In the genomic region with DNA sequence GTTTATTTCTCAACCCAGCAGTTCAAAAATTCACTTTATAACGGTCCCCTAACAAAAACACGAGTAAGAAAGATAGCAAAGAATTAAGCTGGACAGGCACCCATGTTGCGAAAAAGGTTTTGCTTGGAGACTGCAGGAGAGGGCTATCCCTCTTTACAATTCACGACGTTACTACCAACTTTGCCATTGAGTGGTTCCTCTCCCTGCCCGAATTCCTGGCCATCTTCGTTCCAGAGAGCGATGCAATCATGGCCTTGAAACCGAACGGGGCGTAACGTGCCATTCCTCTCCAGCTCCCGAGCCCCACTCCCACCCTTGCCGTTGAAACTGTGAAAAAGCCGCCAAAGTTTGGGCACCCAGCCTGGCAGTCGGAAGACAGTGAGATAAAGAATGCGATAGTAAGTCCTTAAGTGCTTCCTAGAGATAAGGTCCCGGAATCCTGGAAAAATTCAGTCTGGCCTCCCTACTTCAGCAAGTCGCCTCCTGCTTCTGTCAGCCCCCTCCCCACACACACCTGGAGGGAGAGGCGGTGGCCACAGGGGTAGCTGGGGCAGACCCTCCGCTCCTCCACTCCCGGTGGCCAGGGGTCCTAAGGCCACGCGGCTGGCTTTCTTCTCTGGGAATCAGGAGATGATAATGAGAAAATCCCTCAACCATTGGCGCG, we compare ENCODE assay signal across 10 cellular contexts.
DNase-seq lines count a peak whose midpoint lies in the region; ATAC-seq and TF ChIP-seq lines count a peak whose summit lies in the region.
"Had no signal": no experiment of that assay in that cellular context is flagged by ENCODE, and none has a peak within 500 bp of the region (broad histone marks: within the 10 kb centered on the region; RNA-seq: fewer than 3 reads in every experiment).

No MANE protein-coding gene starts in this region.

- DNase-seq in BE2C (peak; percentile 65), NT2/D1 (ENCODE audit: low read depth, low spot score) (no peak), cardiac muscle cell (ENCODE audit: low read depth in 1 of 2, low spot score in 1 of 2) (peak in 1 of 2 donors; percentile 49), osteoblast (ENCODE audit: insufficient read length, low spot score, missing footprints) (peak; percentile 61), mucosa of gallbladder (ENCODE audit: low spot score) (no peak), inferior parietal cortex (ENCODE audit: extremely low spot score) (no peak), NCI-H2171 (lab: John Stamatoyannopoulos, UW) (no peak)
- DNase-seq: esophagus squamous epithelium, NCI-H2029 treated with DMSO at 0.1 percent for 48 hours had no signal

- no peak overlapping the region for H3K9ac ChIP-seq in NT2/D1 (ENCODE audit: insufficient read length, low read depth)

- H3K36me3 ChIP-seq in BE2C: no peaks in the 10 kb centered on the region
- no peaks in the 10 kb centered on the region for H3K36me3 ChIP-seq in NT2/D1 (ENCODE audit: insufficient read depth, insufficient read length, low read length)
- no peaks in the 10 kb centered on the region for H3K36me3 ChIP-seq in cardiac muscle cell
- H3K36me3 ChIP-seq in osteoblast (ENCODE audit: insufficient read depth, low read length): no peaks in the 10 kb centered on the region
- H3K36me3 ChIP-seq: esophagus squamous epithelium had no signal

- H3K4me1 ChIP-seq in BE2C: peaks cover 20% of the 10 kb centered on the region
- H3K4me1 ChIP-seq in NT2/D1 (ENCODE audit: insufficient read depth, insufficient read length): peaks cover 4% of the 10 kb centered on the region
- peaks cover 11% of the 10 kb centered on the region for H3K4me1 ChIP-seq in cardiac muscle cell (ENCODE audit: low read depth)
- H3K4me1 ChIP-seq in osteoblast (ENCODE audit: insufficient read depth, low read length): peaks cover 12% of the 10 kb centered on the region

- ATAC-seq in GM19395 (IDR thresholded peaks at IDR 0.05; ENCODE audit: unreplicated experiment): no peak

- H3K27ac ChIP-seq in cardiac muscle cell: no peak overlapping the region
- no peak overlapping the region for H3K27ac ChIP-seq in osteoblast (ENCODE audit: low read depth, low read length)
- H3K27ac ChIP-seq: esophagus squamous epithelium had no signal

- no peaks in the 10 kb centered on the region for H3K27me3 ChIP-seq in BE2C
- peaks cover 68% of the 10 kb centered on the region for H3K27me3 ChIP-seq in NT2/D1 (ENCODE audit: insufficient read depth, insufficient read length)
- peaks cover 68% of the 10 kb centered on the region for H3K27me3 ChIP-seq in cardiac muscle cell
- H3K27me3 ChIP-seq in osteoblast (ENCODE audit: insufficient read depth, low read length): peaks cover 64% of the 10 kb centered on the region

- no peaks in the 10 kb centered on the region for H3K9me3 ChIP-seq in BE2C
- H3K9me3 ChIP-seq in NT2/D1 (ENCODE audit: insufficient read depth, low read length): no peaks in the 10 kb centered on the region
- H3K9me3 ChIP-seq in cardiac muscle cell (ENCODE audit: low read depth): no peaks in the 10 kb centered on the region
- no peaks in the 10 kb centered on the region for H3K9me3 ChIP-seq in osteoblast (ENCODE audit: low read depth, low read length)
- H3K9me3 ChIP-seq: esophagus squamous epithelium had no signal

- H3K79me2 ChIP-seq in osteoblast (ENCODE audit: insufficient read depth, low read length): no peaks in the 10 kb centered on the region

- no peak overlapping the region for H2AFZ ChIP-seq in osteoblast (ENCODE audit: low read length)

- H3K4me3 ChIP-seq in BE2C (ENCODE audit: low read depth, low read length) (peak overlapping the region; percentile 66), NT2/D1 (ENCODE audit: insufficient read length, low read depth) (peak overlapping the region; percentile 40), cardiac muscle cell (peak overlapping the region; percentile 16), osteoblast (ENCODE audit: insufficient read depth, low read length) (peak overlapping the region; percentile 53)

- peak overlapping the region; percentile 71 for H3K4me2 ChIP-seq in osteoblast (ENCODE audit: insufficient read depth, low read length)

- H4K20me1 ChIP-seq in osteoblast (ENCODE audit: insufficient read depth, low read length): no peaks in the 10 kb centered on the region

- TF ChIP-seq CTCF in BE2C (IDR thresholded peaks at IDR 0.05; ENCODE audit: low read depth, low read length): no peak
- TF ChIP-seq CTCF in cardiac muscle cell (IDR thresholded peaks at IDR 0.05; ENCODE audit: low read depth, low read length): no peak
- TF ChIP-seq CTCF in osteoblast (IDR thresholded peaks at IDR 0.05; ENCODE audit: extremely low read depth, low read depth, low read length): no peak

Comparison
In these comparisons a context has a peak if more than half of its experiments do, and no peak if none do; other contexts are left out.
1. DNase-seq: peak in BE2C (single experiment) and osteoblast (single experiment); none in NT2/D1 (single experiment), mucosa of gallbladder (single experiment), inferior parietal cortex (single experiment) and NCI-H2171 (single experiment).
2. H3K4me3 ChIP-seq: peak in every context shown above with its lines; median percentile 66 in BE2C; 53 in osteoblast; 40 in NT2/D1; 16 in cardiac muscle cell.